16 cellular contexts compared by ENCODE assay signal in the genomic region with DNA sequence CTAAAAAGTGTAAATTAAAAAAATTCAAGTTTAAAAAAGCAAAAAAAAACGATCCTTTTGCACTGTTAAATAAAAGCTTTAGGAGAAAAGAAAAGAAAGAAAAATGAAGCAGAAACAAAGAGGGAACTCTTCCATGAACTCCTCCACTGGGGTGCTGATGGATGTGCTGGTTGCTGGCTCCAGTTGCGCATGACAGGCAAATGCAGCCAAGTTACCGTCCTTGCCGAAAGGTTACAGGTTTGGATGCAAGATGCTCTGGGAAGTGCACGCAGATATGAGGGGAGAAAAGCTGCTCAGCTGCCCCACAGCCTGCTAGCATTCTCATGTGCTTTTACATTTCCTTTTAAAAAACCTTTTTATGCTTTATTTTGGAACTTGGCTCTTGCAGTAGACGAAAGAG.
"Had no signal": no experiment of that assay in that cellular context is flagged by ENCODE, and none has a peak within 500 bp of the region (broad histone marks: within the 10 kb centered on the region; RNA-seq: fewer than 3 reads in every experiment).

No MANE protein-coding gene starts in this region.

- H3K9me3 ChIP-seq: prostate gland, spleen, suprapubic skin, upper lobe of left lung had no signal

- H3K9me3 Mint-ChIP-seq: endodermal cell; nephron; stimulated activated naive B cell treated with anti-CD40 and anti-IgM and Interleukin-4, amounts not matched to agents 10 μg/mL and 1 μg/mL and 100 μg/mL, for 72 hours had no signal

- ATAC-seq: sciatic nerve; stimulated activated naive B cell treated with anti-CD40 and anti-IgM and Interleukin-4, amounts not matched to agents 10 μg/mL and 1 μg/mL and 100 μg/mL, for 72 hours had no signal

- DNase-seq: activated CD4-positive, CD25-positive, alpha-beta regulatory T cell; activated gamma-delta T cell treated with Interleukin-2 at 50 U/mL for 16 hours; activated T-cell treated with anti-CD3 and anti-CD28 coated beads for 4 hours; anterior cingulate cortex; endodermal cell; mammary epithelial cell; SHP77 treated with DMSO at 0.1 percent for 48 hours; spleen; stimulated activated CD4-positive, alpha-beta T cell treated with anti-CD3 and anti-CD28 coated beads, Interleukin-1b, Interleukin-23, amount 100 ng/mL, for 48 hours; stimulated activated naive B cell treated with anti-CD40 and anti-IgM and Interleukin-4, amounts not matched to agents 10 μg/mL and 1 μg/mL and 100 μg/mL, for 72 hours; T-helper 2 cell; upper lobe of left lung had no signal

- H3K4me1 Mint-ChIP-seq: endodermal cell had no signal

- H3K4me3 ChIP-seq: prostate gland, spleen, suprapubic skin, upper lobe of left lung had no signal

- H3K27ac ChIP-seq: prostate gland, spleen, suprapubic skin, upper lobe of left lung had no signal

- H3K27me3 ChIP-seq: spleen, suprapubic skin, upper lobe of left lung had no signal

- H3K4me1 ChIP-seq: prostate gland had no signal

- H3K27me3 Mint-ChIP-seq: stimulated activated naive B cell treated with anti-CD40 and anti-IgM and Interleukin-4, amounts not matched to agents 10 μg/mL and 1 μg/mL and 100 μg/mL, for 72 hours had no signal

- H3K27ac Mint-ChIP-seq: endodermal cell; stimulated activated naive B cell treated with anti-CD40 and anti-IgM and Interleukin-4, amounts not matched to agents 10 μg/mL and 1 μg/mL and 100 μg/mL, for 72 hours had no signal

- H3K4me3 Mint-ChIP-seq: endodermal cell; nephron; stimulated activated naive B cell treated with anti-CD40 and anti-IgM and Interleukin-4, amounts not matched to agents 10 μg/mL and 1 μg/mL and 100 μg/mL, for 72 hours had no signal
